ENCODE assay signal across 19 cellular contexts in genomic region chr16:814974-815373, GRCh38. TPM values are rescaled to one million over a fixed set of nuclear protein-coding genes. Genes with fewer than 3 reads are reported as not detected.
A peak's percentile ranks its signal among the peaks of the same experiment; 100 is the strongest.
DNase-seq lines count a peak whose midpoint lies in the region; ATAC-seq, FAIRE-seq and TF ChIP-seq lines count a peak whose summit lies in the region.
"Had no signal": no experiment of that assay in that cellular context is flagged by ENCODE, and none has a peak within 500 bp of the region (broad histone marks: within the 10 kb centered on the region; RNA-seq: fewer than 3 reads in every experiment).

No MANE protein-coding gene starts in this region.

- DNase-seq in H54 (ENCODE audit: insufficient read length, low spot score) = peak; percentile 92
- DNase-seq in T1000 (lab: John Stamatoyannopoulos, UW) = peak; percentile 36
- DNase-seq in foreskin fibroblast = peak; percentile 49 to 61
- DNase-seq in stimulated activated effector memory CD8-positive, alpha-beta T cell treated with anti-CD3 and anti-CD28 coated beads, Interleukin-12 subunit alpha, Interleukin-12 subunit beta, amount 100 ng/mL, for 72 hours (ENCODE audit: low spot score in 2 of 2) = no peak
- no peak for DNase-seq in stimulated activated naive CD4-positive, alpha-beta T cell treated with Interleukin-2 at 50 U/mL for 16 hours (lab: John Stamatoyannopoulos, UW)
- no peak for DNase-seq in BE2C
- no peak for DNase-seq in Ammon's horn (ENCODE audit: low spot score)
- DNase-seq: activated effector memory CD4-positive, alpha-beta T cell treated with anti-CD3 and anti-CD28 coated beads, Interleukin-2, amount 50 U/mL, for 16 hours; foreskin melanocyte; H9; lower lobe of right lung; NCI-H1092 treated with DMSO at 0.1 percent for 48 hours; SHP77; stimulated activated CD4-positive, alpha-beta T cell treated with anti-CD3 and anti-CD28 coated beads, Interleukin-1b, Interleukin-23, amount 100 ng/mL, for 48 hours; T-helper 2 cell; testis had no signal

- H3K36me3 ChIP-seq in BE2C = no peaks in the 10 kb centered on the region
- H3K36me3 ChIP-seq: lower lobe of right lung had no signal

- no peaks in the 10 kb centered on the region for H3K9me3 Mint-ChIP-seq in stimulated activated effector memory CD8-positive, alpha-beta T cell treated with anti-CD3 and anti-CD28 coated beads, Interleukin-12 subunit alpha, Interleukin-12 subunit beta, amount 100 ng/mL, for 72 hours

- FAIRE-seq in H54 (lab: Jason Lieb, UNC) = no peak

- TF ChIP-seq CTCF in foreskin fibroblast (IDR thresholded peaks at IDR 0.05; ENCODE audit: low read depth, low read length) = no peak
- no peak for TF ChIP-seq CTCF in BE2C (IDR thresholded peaks at IDR 0.05; ENCODE audit: low read depth, low read length)

- H3K4me1 ChIP-seq in BE2C = no peaks in the 10 kb centered on the region
- H3K4me1 ChIP-seq: testis had no signal

- no peak overlapping the region for H3K27ac Mint-ChIP-seq in stimulated activated effector memory CD8-positive, alpha-beta T cell treated with anti-CD3 and anti-CD28 coated beads, Interleukin-12 subunit alpha, Interleukin-12 subunit beta, amount 100 ng/mL, for 72 hours
- H3K27ac Mint-ChIP-seq: H9, nephron had no signal

- no peak overlapping the region for H3K4me3 ChIP-seq in foreskin fibroblast (ENCODE audit: low read depth in 1 of 2, low read length in 2 of 2)
- H3K4me3 ChIP-seq in BE2C (ENCODE audit: low read depth, low read length) = no peak overlapping the region
- H3K4me3 ChIP-seq: lower lobe of right lung, testis had no signal

- no peak for ATAC-seq in stimulated activated effector memory CD8-positive, alpha-beta T cell treated with anti-CD3 and anti-CD28 coated beads, Interleukin-12 subunit alpha, Interleukin-12 subunit beta, amount 100 ng/mL, for 72 hours
- ATAC-seq: activated CD4-positive, CD25-positive, alpha-beta regulatory T cell treated with anti-CD3 and anti-CD28 coated beads, Interleukin-2, amount 50 U/mL, for 24 hours; lower lobe of right lung had no signal

- peaks cover 12% of the 10 kb centered on the region for H3K4me1 Mint-ChIP-seq in stimulated activated effector memory CD8-positive, alpha-beta T cell treated with anti-CD3 and anti-CD28 coated beads, Interleukin-12 subunit alpha, Interleukin-12 subunit beta, amount 100 ng/mL, for 72 hours
- H3K4me1 Mint-ChIP-seq: nephron had no signal

- peaks cover 6% of the 10 kb centered on the region for H3K36me3 Mint-ChIP-seq in stimulated activated effector memory CD8-positive, alpha-beta T cell treated with anti-CD3 and anti-CD28 coated beads, Interleukin-12 subunit alpha, Interleukin-12 subunit beta, amount 100 ng/mL, for 72 hours

- no peak overlapping the region for H3K4me3 Mint-ChIP-seq in stimulated activated effector memory CD8-positive, alpha-beta T cell treated with anti-CD3 and anti-CD28 coated beads, Interleukin-12 subunit alpha, Interleukin-12 subunit beta, amount 100 ng/mL, for 72 hours
- H3K4me3 Mint-ChIP-seq: brain, H9, nephron had no signal

- no peaks in the 10 kb centered on the region for H3K9me3 ChIP-seq in BE2C
- H3K9me3 ChIP-seq: lower lobe of right lung, testis had no signal

- H3K27me3 ChIP-seq in BE2C = peaks cover 45% of the 10 kb centered on the region
- H3K27me3 ChIP-seq: testis had no signal

- no peak for TF ChIP-seq POLR2A in H54 (IDR thresholded peaks at IDR 0.05; ENCODE audit: low read depth, low read length)

RNA-seq across cellular contexts. Expression of gene GNG13, which starts 14.4 kb away (rescaled TPM):
- 8.5 TPM for polyA plus RNA-seq in BE2C (2012; ENCODE audit: insufficient read depth, insufficient read length, low read depth)

RNA-seq across cellular contexts. Expression of gene CHTF18, which starts 26.6 kb away (rescaled TPM):
- polyA plus RNA-seq in BE2C (2012; ENCODE audit: insufficient read depth, insufficient read length, low read depth) = 79.5 TPM

RNA-seq across cellular contexts. Expression of gene RPUSD1, which starts 26.8 kb away (rescaled TPM):
- 152 TPM for polyA plus RNA-seq in BE2C (2012; ENCODE audit: insufficient read depth, insufficient read length, low read depth)

RNA-seq across cellular contexts. Expression of gene MSLN, which starts 54.4 kb away (rescaled TPM):
- polyA plus RNA-seq in BE2C (2012; ENCODE audit: insufficient read depth, insufficient read length, low read depth) = not detected

Comparison
In these comparisons a context has a peak if more than half of its experiments do, and no peak if none do; other contexts are left out.
1. DNase-seq: peak in H54 (single experiment), T1000 (single experiment) and foreskin fibroblast (2 of 2); none in stimulated activated effector memory CD8-positive, alpha-beta T cell treated with anti-CD3 and anti-CD28 coated beads, Interleukin-12 subunit alpha, Interleukin-12 subunit beta, amount 100 ng/mL, for 72 hours (0 of 2), stimulated activated naive CD4-positive, alpha-beta T cell treated with Interleukin-2 at 50 U/mL for 16 hours (single experiment), BE2C (single experiment) and Ammon's horn (single experiment).